8 cellular contexts compared by ENCODE assay signal in genomic region chr12:9447791-9448614, GRCh38.
DNase-seq lines count a peak whose midpoint lies in the region; ATAC-seq, FAIRE-seq and TF ChIP-seq lines count a peak whose summit lies in the region.
"Not testable (repeated sequence)": the region's sequence is repeated elsewhere in the genome, so short reads cannot be mapped to it uniquely, and the experiment has no call there.

No MANE protein-coding gene starts in this region.

- H2AFZ ChIP-seq in HepG2 (ENCODE audit: low read length): not testable (repeated sequence)

- TF ChIP-seq EP300 in HepG2 (IDR thresholded peaks at IDR 0.05; ENCODE audit: low read depth in 2 of 2, low read length in 2 of 2); HepG2 (CRISPR knock-in tag; IDR thresholded peaks at IDR 0.05; ENCODE audit: borderline replicate concordance): not testable (repeated sequence)

- not testable (repeated sequence) for FAIRE-seq in HepG2 (lab: Jason Lieb, UNC)

- intact Hi-C loops in HepG2 (cut with micrococcal nuclease; ENCODE audit: unreplicated experiment): not testable (repeated sequence)

- POLR2A ChIA-PET in HepG2 (lab: Yijun Ruan, JAX): interaction anchor here (1.6 kb wide), 1 partner anchor 382 kb away, joined by 3 read pairs; no protein-coding TSS in a partner anchor

- H3K9me3 ChIP-seq in HepG2 (ENCODE audit: low read length): not testable (repeated sequence)

- not testable (repeated sequence) for TF ChIP-seq RAD21 in HepG2 (CRISPR knock-in tag; IDR thresholded peaks at IDR 0.05)

- BruUV-seq in HepG2 (replicated peaks; lab: Mats Ljungman, UMichigan): TSS peak; percentile 80

- H3K4me2 ChIP-seq in HepG2 (ENCODE audit: low read depth, low read length): peak overlapping the region; percentile 78

- ATAC-seq in GM19328 (IDR thresholded peaks at IDR 0.05; ENCODE audit: unreplicated experiment) (peak; percentile 48), HG03442 (IDR thresholded peaks at IDR 0.05; ENCODE audit: unreplicated experiment) (peak; percentile 66), HepG2 (peak; percentile 93)

- not testable (repeated sequence) for H3K4me1 ChIP-seq in HepG2 (ENCODE audit: insufficient read depth, low read length)

- peak in 1 of 2 experiments; percentile 37; a peak in 3 of 4 replicates for TF ChIP-seq POLR2A in HepG2 (IDR thresholded peaks at IDR 0.05; ENCODE audit: insufficient read depth in 1 of 2, low read depth in 2 of 2, low read length in 2 of 2)

- H3K9ac ChIP-seq in HepG2 (ENCODE audit: insufficient read depth, low read depth, low read length): peak overlapping the region; percentile 69

- WGBS in HepG2 (ENCODE audit: low lambda C conversion rate): 3% methylated on average over 8 of the region's 61 CpGs

- not testable (repeated sequence) for TF ChIP-seq CTCF in HepG2 (CRISPR knock-in tag; IDR thresholded peaks at IDR 0.05)

- not testable (repeated sequence) for H3K36me3 ChIP-seq in HepG2 (replicated peaks in 1 of 2; ENCODE audit: control insufficient read depth in 1 of 2, insufficient read depth in 2 of 2, low read length in 2 of 2)

- H3K4me3 ChIP-seq in HepG2 (replicated peaks in 1 of 3; ENCODE audit: insufficient read depth in 1 of 3, low read depth in 2 of 3, low read length in 3 of 3): peak overlapping the region; percentile 69 to 81 (median 74)

- H3K27ac ChIP-seq in HepG2 (ENCODE audit: extremely low read length, insufficient read depth, low read length): peak overlapping the region; percentile 65

- H3K27me3 ChIP-seq in HepG2 (ENCODE audit: control insufficient read depth in 1 of 2, insufficient read depth in 2 of 2, low read length in 2 of 2): not testable (repeated sequence)

- in situ Hi-C loops in HepG2 (cut with HindIII; ENCODE audit: extremely low pct_ligation_motif_present, low pct_unique_long_range_greater_than_20kb): not testable (repeated sequence)

- not testable (repeated sequence) for H3K79me2 ChIP-seq in HepG2 (ENCODE audit: insufficient read depth, low read length)

- DNase-seq in C1 segment of cervical spinal cord (lab: John Stamatoyannopoulos, UW): peak; percentile 4 to 84 (median 58)
- peak; percentile 77 to 90 for DNase-seq in NCI-H524 (lab: John Stamatoyannopoulos, UW)
- DNase-seq in activated CD4-positive, alpha-beta T cell treated with anti-CD3 and anti-CD28 coated beads for 48 hours: peak; percentile 94
- peak; percentile 63 for DNase-seq in dedifferentiated amniotic fluid mesenchymal stem cell (ENCODE audit: extremely low spot score)
- DNase-seq in HepG2 (ENCODE audit: low spot score): peak; percentile 78
- DNase-seq in stimulated activated CD4-positive, alpha-beta T cell treated with anti-CD3 and anti-CD28 coated beads, Interleukin-2, amount 100 ng/mL, for 24 hours: peak; percentile 91 to 92

- CTCF ChIA-PET in HepG2 (lab: Yijun Ruan, JAX; ENCODE audit: low intra/inter-chr PET ratio, low total read pairs): not testable (repeated sequence)

- not testable (repeated sequence) for H4K20me1 ChIP-seq in HepG2 (ENCODE audit: insufficient read depth, low read length)

TF ChIP-seq in HepG2, 621 proteins besides CTCF, POLR2A, EP300 and RAD21 (continues in another document):
- TF ChIP-seq TFDP2 (CRISPR knock-in tag; IDR thresholded peaks at IDR 0.05) (peak; percentile 95), SAP130 (CRISPR knock-in tag; IDR thresholded peaks at IDR 0.05; ENCODE audit: low read depth) (peak; percentile 95), TAF1 (CRISPR knock-in tag; IDR thresholded peaks at IDR 0.05) (peak; percentile 51; the same call in 1 of the 2 replicates), ZNF777 (CRISPR knock-in tag; IDR thresholded peaks at IDR 0.05) (peak; percentile 46; the same call in 1 of the 2 replicates), THAP11 (CRISPR knock-in tag; IDR thresholded peaks at IDR 0.05) (peak; percentile 57), KLF16 (CRISPR knock-in tag; IDR thresholded peaks at IDR 0.05) (0 out of 4 replicates have a peak, but pooled peaks of 1 of the 2 experiments have one; percentile 28), PITX1 (CRISPR knock-in tag; IDR thresholded peaks at IDR 0.05) (peak; percentile 63), E2F5 (CRISPR knock-in tag; conservative IDR thresholded peaks at IDR 0.05) (peak; percentile 83), RBFOX2 (IDR thresholded peaks at IDR 0.05; ENCODE audit: low read depth, low read length) (peak; percentile 63), SPEN (CRISPR knock-in tag; IDR thresholded peaks at IDR 0.05; ENCODE audit: low read depth) (0 out of 2 replicates have a peak, but pooled peaks have one; percentile 58), SALL1 (CRISPR knock-in tag; IDR thresholded peaks at IDR 0.05) (peak; percentile 26; the same call in 1 of the 2 replicates), GABPB1 (CRISPR knock-in tag; IDR thresholded peaks at IDR 0.05) (peak; percentile 87), KDM5A (IDR thresholded peaks at IDR 0.05; ENCODE audit: borderline replicate concordance, low read length) (0 out of 2 replicates have a peak, but pooled peaks have one; percentile 59), KMT2A (CRISPR knock-in tag; IDR thresholded peaks at IDR 0.05) (peak; percentile 41; the same call in 1 of the 2 replicates), ZBTB7B (CRISPR knock-in tag; IDR thresholded peaks at IDR 0.05) (peak; percentile 35; the same call in 1 of the 2 replicates), ELF1 (CRISPR knock-in tag; IDR thresholded peaks at IDR 0.05) (peak; percentile 51; the same call in 1 of the 2 replicates), POGZ (CRISPR knock-in tag; IDR thresholded peaks at IDR 0.05) (peak; percentile 43; the same call in 1 of the 2 replicates), ZNF143 (CRISPR knock-in tag; IDR thresholded peaks at IDR 0.05) (peak; percentile 53), YEATS2 (CRISPR knock-in tag; IDR thresholded peaks at IDR 0.05; ENCODE audit: borderline replicate concordance) (peak; percentile 49; the same call in 1 of the 2 replicates), TFDP1 (CRISPR knock-in tag; IDR thresholded peaks at IDR 0.05; ENCODE audit: borderline replicate concordance) (peak; percentile 93), GATAD1 (CRISPR knock-in tag; IDR thresholded peaks at IDR 0.05) (peak; percentile 88), NFYB (CRISPR knock-in tag; IDR thresholded peaks at IDR 0.05) (peak; percentile 56), HDAC1 (CRISPR knock-in tag; IDR thresholded peaks at IDR 0.05) (peak; percentile 80), SIN3A (IDR thresholded peaks at IDR 0.05; ENCODE audit: borderline replicate concordance, low read depth, low read length) (0 out of 2 replicates have a peak, but pooled peaks have one; percentile 46), HDAC2 (CRISPR knock-in tag; IDR thresholded peaks at IDR 0.05) (0 out of 2 replicates have a peak, but pooled peaks have one; percentile 19)

Comparison
In these comparisons a context has a peak if more than half of its experiments do, and no peak if none do; other contexts are left out.
1. Peak in every context shown above with its lines: DNase-seq, ATAC-seq, H3K4me3 ChIP-seq and H3K27ac ChIP-seq.